Comparison of ENCODE assay signal across 8 cellular contexts in the genomic region with DNA sequence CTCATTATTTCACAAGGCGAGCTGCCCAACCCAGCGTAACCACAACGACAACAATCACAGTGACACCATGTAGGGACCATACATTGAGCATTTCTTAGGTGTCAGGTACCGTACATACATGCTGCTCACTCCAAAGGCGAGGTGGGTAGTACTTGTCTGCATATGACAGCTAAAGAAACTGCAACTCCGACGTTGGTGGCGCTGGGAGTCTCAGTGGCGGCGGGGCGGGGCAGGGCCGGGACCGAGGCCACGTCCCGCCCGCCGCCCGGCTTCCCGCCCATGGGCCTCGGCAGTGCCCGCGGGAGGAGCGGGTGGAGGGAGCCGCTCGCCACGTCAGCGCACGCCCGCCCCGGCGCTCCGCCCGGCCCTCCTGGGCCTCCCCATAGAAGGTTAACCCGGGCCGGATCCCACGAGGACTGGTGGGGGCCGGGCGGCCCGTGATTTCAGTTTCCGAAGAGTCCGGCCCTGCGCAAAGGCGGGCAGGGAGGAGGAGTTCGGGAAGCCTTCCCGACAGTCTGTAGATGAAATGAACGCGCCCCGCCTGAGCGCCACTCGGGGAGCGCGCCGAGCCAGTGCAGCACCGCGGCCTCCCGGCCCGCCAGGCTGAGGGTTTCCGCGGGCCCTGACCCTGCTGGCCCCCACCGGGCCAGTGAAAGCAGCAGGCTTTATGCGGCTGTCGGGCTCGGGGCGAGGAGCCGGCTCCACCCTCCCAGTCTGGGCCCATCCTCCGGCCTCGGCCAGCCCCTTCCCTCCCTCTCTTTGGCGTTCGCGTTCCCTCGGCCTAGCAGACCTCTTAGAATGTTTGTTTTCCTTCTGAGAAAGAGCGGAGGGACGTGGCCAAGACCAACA.
DNase-seq lines count a peak whose midpoint lies in the region; ATAC-seq and TF ChIP-seq lines count a peak whose summit lies in the region.

No MANE protein-coding gene starts in this region.

- ATAC-seq in GM19043 (IDR thresholded peaks at IDR 0.05; ENCODE audit: low read depth, unreplicated experiment) (peak; percentile 81), HG03280 (IDR thresholded peaks at IDR 0.05; ENCODE audit: unreplicated experiment) (peak; percentile 86)

- H3K9me3 Mint-ChIP-seq in endothelial cell (ENCODE audit: unreplicated experiment) = no peaks in the 10 kb centered on the region
- H3K9me3 Mint-ChIP-seq in mesothelial cell of epicardium = no peaks in the 10 kb centered on the region

- peak overlapping the region; percentile 85 for H3K4me3 Mint-ChIP-seq in endothelial cell (ENCODE audit: unreplicated experiment)
- peak overlapping the region; percentile 65 for H3K4me3 Mint-ChIP-seq in mesothelial cell of epicardium

- H3K4me1 Mint-ChIP-seq in endothelial cell (ENCODE audit: unreplicated experiment) (peaks cover 55% of the 10 kb centered on the region), mesothelial cell of epicardium (peaks cover 43% of the 10 kb centered on the region)

- TF ChIP-seq CTCF in endothelial cell (IDR thresholded peaks at IDR 0.05; ENCODE audit: unreplicated experiment) = no peak
- TF ChIP-seq CTCF in mesothelial cell of epicardium (IDR thresholded peaks at IDR 0.05; ENCODE audit: unreplicated experiment) = no peak

- peak overlapping the region; percentile 79 for H3K9ac ChIP-seq in BLaER1

- DNase-seq in NOMO-1 (lab: John Stamatoyannopoulos, UW; ENCODE audit: unreplicated experiment in 2 of 2) (peak; percentile 89 to 90), endothelial cell (ENCODE audit: low spot score) (peak; percentile 72), mesothelial cell of epicardium (ENCODE audit: low spot score in 2 of 2, unreplicated experiment in 2 of 2) (peak; percentile 49 to 76)
- DNase-seq in activated CD8-positive, alpha-beta memory T cell treated with anti-CD3 and anti-CD28 coated beads, Interleukin-2, amount 50 U/mL, for 48 hours = peak; percentile 90
- peak; percentile 49 to 70 for DNase-seq in stimulated activated CD8-positive, alpha-beta memory T cell treated with anti-CD3 and anti-CD28 coated beads, Interleukin-15, amount 100 ng/mL, for 4 hours (ENCODE audit: low read depth in 2 of 2)

- peak overlapping the region; percentile 81 for H3K27ac ChIP-seq in BLaER1

- H3K27ac Mint-ChIP-seq in endothelial cell (ENCODE audit: unreplicated experiment) (peak overlapping the region; percentile 80), mesothelial cell of epicardium (peak overlapping the region; percentile 90)

- H3K4me2 ChIP-seq in BLaER1 = peak overlapping the region; percentile 91

- peak overlapping the region; percentile 72 for H3K4me3 ChIP-seq in BLaER1

- H3K27me3 Mint-ChIP-seq in endothelial cell (ENCODE audit: unreplicated experiment) (peaks cover 2% of the 10 kb centered on the region), mesothelial cell of epicardium (ENCODE audit: low read depth) (no peaks in the 10 kb centered on the region)

- H3K4me1 ChIP-seq in BLaER1 = peaks cover 12% of the 10 kb centered on the region

- no peaks in the 10 kb centered on the region for H4K20me1 ChIP-seq in BLaER1

- H3K36me3 ChIP-seq in BLaER1 = no peaks in the 10 kb centered on the region

- no peaks in the 10 kb centered on the region for H3K27me3 ChIP-seq in BLaER1

- no peaks in the 10 kb centered on the region for H3K9me3 ChIP-seq in BLaER1

- no peaks in the 10 kb centered on the region for H3K36me3 Mint-ChIP-seq in endothelial cell (ENCODE audit: low read depth, unreplicated experiment)
- H3K36me3 Mint-ChIP-seq in mesothelial cell of epicardium = no peaks in the 10 kb centered on the region

Comparison
In these comparisons a context has a peak if more than half of its experiments do, and no peak if none do; other contexts are left out.
1. Peak in every context shown above with its lines: DNase-seq, ATAC-seq, H3K4me3 ChIP-seq and H3K27ac ChIP-seq.